ENCODE assay signal across 9 cellular contexts in genomic region chr10:127612-128432, GRCh38. TPM values are rescaled to one million over a fixed set of nuclear protein-coding genes. Genes with fewer than 3 reads are reported as not detected.
DNase-seq lines count a peak whose midpoint lies in the region; ATAC-seq, FAIRE-seq and TF ChIP-seq lines count a peak whose summit lies in the region.
"Had no signal": no experiment of that assay in that cellular context is flagged by ENCODE, and none has a peak within 500 bp of the region (broad histone marks: within the 10 kb centered on the region; RNA-seq: fewer than 3 reads in every experiment).

No MANE protein-coding gene starts in this region.

- peaks cover 10% of the 10 kb centered on the region for H3K4me1 Mint-ChIP-seq in neural progenitor cell

- H3K36me3 ChIP-seq in neural progenitor cell = no peaks in the 10 kb centered on the region
- H3K36me3 ChIP-seq: heart right ventricle had no signal

- H3K9ac ChIP-seq in neural progenitor cell = no peak overlapping the region

- no peak overlapping the region for H3K4me3 ChIP-seq in neural progenitor cell

- H3K27me3 Mint-ChIP-seq in neural progenitor cell (ENCODE audit: insufficient read depth, low read depth) = no peaks in the 10 kb centered on the region

- peaks cover 3% of the 10 kb centered on the region for H3K36me3 Mint-ChIP-seq in neural progenitor cell

- no peak overlapping the region for H2AFZ ChIP-seq in neural progenitor cell (replicated peaks)

- no peaks in the 10 kb centered on the region for H3K9me3 ChIP-seq in neural progenitor cell (ENCODE audit: low read depth)
- H3K9me3 ChIP-seq: heart right ventricle had no signal

- peaks cover 6% of the 10 kb centered on the region for H4K20me1 ChIP-seq in neural progenitor cell (ENCODE audit: low read depth)

- DNase-seq in MV-4-11 (lab: John Stamatoyannopoulos, UW) (peak; percentile 97), dermis blood vessel endothelial cell (peak; percentile 75), neural progenitor cell (ENCODE audit: low spot score) (no peak), NCI-H1417 treated with DMSO at 0.1 percent for 48 hours (lab: John Stamatoyannopoulos, UW) (no peak), COR-L47 (lab: John Stamatoyannopoulos, UW) (no peak), NCI-H2029 (lab: John Stamatoyannopoulos, UW) (no peak)

- no peak overlapping the region for H3K4me2 ChIP-seq in neural progenitor cell

- no peaks in the 10 kb centered on the region for H3K79me2 ChIP-seq in neural progenitor cell (ENCODE audit: low read depth)

- no peak overlapping the region for H3K27ac ChIP-seq in neural progenitor cell

- TF ChIP-seq CTCF in neural progenitor cell (IDR thresholded peaks at IDR 0.05) = no peak

- no peak overlapping the region for H3K27ac Mint-ChIP-seq in neural progenitor cell

- peak; percentile 3 for FAIRE-seq in G401.6 (lab: Jason Lieb, UNC)

- peaks cover 11% of the 10 kb centered on the region for H3K9me3 Mint-ChIP-seq in neural progenitor cell

- peaks cover 4% of the 10 kb centered on the region for H3K27me3 ChIP-seq in neural progenitor cell

- H3K4me3 Mint-ChIP-seq in neural progenitor cell = no peak overlapping the region

- H3F3A ChIP-seq in neural progenitor cell (ENCODE audit: low read depth) = no peaks in the 10 kb centered on the region

- peaks cover 3% of the 10 kb centered on the region for H3K4me1 ChIP-seq in neural progenitor cell

- peak; percentile 89 for ATAC-seq in GM21447 (IDR thresholded peaks at IDR 0.05; ENCODE audit: unreplicated experiment)

RNA-seq across cellular contexts. Expression of gene ZMYND11, which starts 7.4 kb away (rescaled TPM):
- total RNA-seq in dermis blood vessel endothelial cell (59.4 and 73.2 TPM in 2 replicates), neural progenitor cell (ENCODE audit: low replicate concordance) (46.9 and 59.5 TPM in 2 replicates)

Comparison
In these comparisons a context has a peak if more than half of its experiments do, and no peak if none do; other contexts are left out.
1. DNase-seq: peak in MV-4-11 (single experiment) and dermis blood vessel endothelial cell (single experiment); none in neural progenitor cell (single experiment), NCI-H1417 treated with DMSO at 0.1 percent for 48 hours (single experiment), COR-L47 (single experiment) and NCI-H2029 (single experiment).